25 cellular contexts compared by ENCODE assay signal in the genomic region with DNA sequence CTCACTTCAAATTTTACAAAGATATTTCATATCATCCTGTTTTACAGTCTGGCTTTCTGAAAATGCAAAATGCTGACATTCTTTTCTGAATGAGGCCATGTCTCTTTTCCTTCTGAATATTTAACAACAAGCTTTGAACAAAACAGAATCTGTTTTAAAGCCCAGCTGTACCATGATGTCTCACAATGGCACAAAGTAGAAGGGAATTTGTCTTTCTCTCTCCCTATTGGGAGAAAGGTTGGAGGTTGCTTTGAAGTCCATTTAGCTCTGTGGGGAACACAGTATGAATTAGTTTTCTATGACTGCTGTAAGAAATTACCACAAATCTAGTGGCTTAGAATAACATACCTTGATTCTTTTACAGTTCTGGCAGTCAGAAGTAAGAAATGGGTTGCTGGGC.
DNase-seq lines count a peak whose midpoint lies in the region; ATAC-seq, FAIRE-seq and TF ChIP-seq lines count a peak whose summit lies in the region.
"Had no signal": no experiment of that assay in that cellular context is flagged by ENCODE, and none has a peak within 500 bp of the region (broad histone marks: within the 10 kb centered on the region; RNA-seq: fewer than 3 reads in every experiment).

No MANE protein-coding gene starts in this region.

- ATAC-seq in activated CD8-positive, alpha-beta memory T cell treated with anti-CD3 and anti-CD28 coated beads, Interleukin-2, amount 10 ng/mL, durations not matched to agents 7 days and 5 days, result no peak
- ATAC-seq: A549, GM23338, Right ventricle myocardium inferior had no signal

- H3K27ac Mint-ChIP-seq in brain, result peak overlapping the region in 3 of 5 experiments; percentile 18 to 95 (median 79)
- H3K27ac Mint-ChIP-seq in activated CD8-positive, alpha-beta memory T cell treated with anti-CD3 and anti-CD28 coated beads, Interleukin-2, amount 10 ng/mL, durations not matched to agents 7 days and 5 days, result no peak overlapping the region
- H3K27ac Mint-ChIP-seq: CD4-positive, alpha-beta memory T cell; GM23338 had no signal

- no peak for TF ChIP-seq POLR2A in H54 (IDR thresholded peaks at IDR 0.05; ENCODE audit: low read depth, low read length)

- peaks cover 10% of the 10 kb centered on the region for H3K27me3 Mint-ChIP-seq in brain
- H3K27me3 Mint-ChIP-seq in activated CD8-positive, alpha-beta memory T cell treated with anti-CD3 and anti-CD28 coated beads, Interleukin-2, amount 10 ng/mL, durations not matched to agents 7 days and 5 days, result no peaks in the 10 kb centered on the region

- CTCF ChIA-PET in activated CD8-positive, alpha-beta memory T cell treated with anti-CD3 and anti-CD28 coated beads, Interleukin-2, amount 10 ng/mL, durations not matched to agents 7 days and 5 days (lab: Charles Lee), result no interaction called here

- no peaks in the 10 kb centered on the region for H3K36me3 Mint-ChIP-seq in brain
- no peaks in the 10 kb centered on the region for H3K36me3 Mint-ChIP-seq in activated CD8-positive, alpha-beta memory T cell treated with anti-CD3 and anti-CD28 coated beads, Interleukin-2, amount 10 ng/mL, durations not matched to agents 7 days and 5 days
- H3K36me3 Mint-ChIP-seq: CD4-positive, alpha-beta memory T cell had no signal

- peak overlapping the region in 1 of 5 experiments; percentile 76 for H3K4me3 Mint-ChIP-seq in brain
- no peak overlapping the region for H3K4me3 Mint-ChIP-seq in activated CD8-positive, alpha-beta memory T cell treated with anti-CD3 and anti-CD28 coated beads, Interleukin-2, amount 10 ng/mL, durations not matched to agents 7 days and 5 days
- H3K4me3 Mint-ChIP-seq: CD4-positive, alpha-beta memory T cell; GM23338 had no signal

- peaks cover 41% of the 10 kb centered on the region for H3K4me1 Mint-ChIP-seq in brain
- no peaks in the 10 kb centered on the region for H3K4me1 Mint-ChIP-seq in activated CD8-positive, alpha-beta memory T cell treated with anti-CD3 and anti-CD28 coated beads, Interleukin-2, amount 10 ng/mL, durations not matched to agents 7 days and 5 days
- H3K4me1 Mint-ChIP-seq: CD4-positive, alpha-beta memory T cell; GM23338 had no signal

- FAIRE-seq in H54 (lab: Jason Lieb, UNC), result no peak
- FAIRE-seq: A549 had no signal

- DNase-seq in inferior parietal cortex (ENCODE audit: extremely low spot score), result peak; percentile 40
- DNase-seq in putamen (ENCODE audit: low spot score), result peak; percentile 49
- no peak for DNase-seq in activated CD4-positive, alpha-beta T cell treated with anti-CD3 and anti-CD28 coated beads for 4 hours
- no peak for DNase-seq in activated CD8-positive, alpha-beta memory T cell treated with anti-CD3 and anti-CD28 coated beads, Interleukin-2, amount 10 ng/mL, durations not matched to agents 7 days and 5 days
- no peak for DNase-seq in H54 (ENCODE audit: insufficient read length, low spot score)
- DNase-seq in kidney tubule cell (ENCODE audit: low spot score), result no peak
- DNase-seq: AML-193; CD4-positive, alpha-beta memory T cell; COR-L47; DMS53; IMR-90; KG1; MG63; NCI-H1105 treated with DMSO at 0.1 percent for 48 hours; NCI-H146; NCI-H1930; NCI-H446; NCI-H524 treated with DMSO at 0.1 percent for 48 hours; NCI-H82; PC-9; SJCRH30 had no signal

- H3K9me3 Mint-ChIP-seq in brain, result peaks cover 6 to 16% (median 11%) of the 10 kb centered on the region in 5 experiments
- H3K9me3 Mint-ChIP-seq in activated CD8-positive, alpha-beta memory T cell treated with anti-CD3 and anti-CD28 coated beads, Interleukin-2, amount 10 ng/mL, durations not matched to agents 7 days and 5 days (ENCODE audit: low read depth), result no peaks in the 10 kb centered on the region

- TF ChIP-seq CTCF in brain (conservative IDR thresholded peaks at IDR 0.05), result no peak

Comparison
In these comparisons a context has a peak if more than half of its experiments do, and no peak if none do; other contexts are left out.
1. DNase-seq: peak in inferior parietal cortex (single experiment) and putamen (single experiment); none in activated CD4-positive, alpha-beta T cell treated with anti-CD3 and anti-CD28 coated beads for 4 hours (0 of 2), activated CD8-positive, alpha-beta memory T cell treated with anti-CD3 and anti-CD28 coated beads, Interleukin-2, amount 10 ng/mL, durations not matched to agents 7 days and 5 days (single experiment), H54 (single experiment) and kidney tubule cell (single experiment).